8 cellular contexts compared by ENCODE assay signal in genomic region chr20:34825530-34826362, GRCh38. TPM values are rescaled to one million over a fixed set of nuclear protein-coding genes. Genes with fewer than 3 reads are reported as not detected.
DNase-seq lines count a peak whose midpoint lies in the region; ATAC-seq, FAIRE-seq and TF ChIP-seq lines count a peak whose summit lies in the region.

Gene NCOA6 (minus strand): TSS chr20:34825651. CDS start chr20:34782355, 43,296 bp downstream.

- H3K9me3 Mint-ChIP-seq in dendritic cell treated with granulocyte-macrophage colony-stimulating factor and Interleukin-4, amounts not matched to agents 40 ng/mL and 50 ng/mL, for 4 days = no peaks in the 10 kb centered on the region

- H3K27ac Mint-ChIP-seq in dendritic cell treated with granulocyte-macrophage colony-stimulating factor and Interleukin-4, amounts not matched to agents 40 ng/mL and 50 ng/mL, for 4 days = peak within 1 kb of the TSS; percentile 89

- H3K4me2 ChIP-seq in HepG2 (ENCODE audit: low read depth, low read length) = peak within 1 kb of the TSS; percentile 100

- ATAC-seq in HG03442 (IDR thresholded peaks at IDR 0.05; ENCODE audit: unreplicated experiment) (peak; percentile 61), HepG2 (peak; percentile 69)

- H3K27ac ChIP-seq in HepG2 (ENCODE audit: extremely low read length, insufficient read depth, low read length) = peak within 1 kb of the TSS; percentile 79

- peaks cover 1 to 3% of the 10 kb centered on the region in 2 experiments; a peak in 1 of 5 replicates for H3K27me3 ChIP-seq in HepG2 (ENCODE audit: control insufficient read depth in 1 of 2, insufficient read depth in 2 of 2, low read length in 2 of 2)

- peak within 1 kb of the TSS; percentile 93 for H3K9ac ChIP-seq in HepG2 (ENCODE audit: insufficient read depth, low read depth, low read length)

- peaks cover 41% of the 10 kb centered on the region for H3K79me2 ChIP-seq in HepG2 (ENCODE audit: insufficient read depth, low read length)

- H3K36me3 ChIP-seq in HepG2 (replicated peaks in 1 of 2; ENCODE audit: control insufficient read depth in 1 of 2, insufficient read depth in 2 of 2, low read length in 2 of 2) = no peaks in the 10 kb centered on the region

- H3K27me3 Mint-ChIP-seq in dendritic cell treated with granulocyte-macrophage colony-stimulating factor and Interleukin-4, amounts not matched to agents 40 ng/mL and 50 ng/mL, for 4 days = no peaks in the 10 kb centered on the region

- intact Hi-C loops in dendritic cell treated with granulocyte-macrophage colony-stimulating factor and Interleukin-4, amounts not matched to agents 40 ng/mL and 50 ng/mL, for 4 days (cut with micrococcal nuclease) = loop anchor here (2.0 kb wide), 1 partner anchor 49 kb away; no protein-coding TSS in a partner anchor
- intact Hi-C loops in HepG2 (cut with micrococcal nuclease; ENCODE audit: unreplicated experiment) = no loop called here

- H3K4me3 Mint-ChIP-seq in dendritic cell treated with granulocyte-macrophage colony-stimulating factor and Interleukin-4, amounts not matched to agents 40 ng/mL and 50 ng/mL, for 4 days = peak within 1 kb of the TSS; percentile 95

- TSS peak; percentile 98 for BruUV-seq in HepG2 (replicated peaks; lab: Mats Ljungman, UMichigan)

- peaks cover 6% of the 10 kb centered on the region for H4K20me1 ChIP-seq in HepG2 (ENCODE audit: insufficient read depth, low read length)

- in situ Hi-C loops in HepG2 (cut with HindIII; ENCODE audit: extremely low pct_ligation_motif_present, low pct_unique_long_range_greater_than_20kb) = no loop called here

- H3K36me3 Mint-ChIP-seq in dendritic cell treated with granulocyte-macrophage colony-stimulating factor and Interleukin-4, amounts not matched to agents 40 ng/mL and 50 ng/mL, for 4 days (ENCODE audit: low read depth) = peaks cover 20% of the 10 kb centered on the region

- TF ChIP-seq POLR2A in GM19193 (IDR thresholded peaks at IDR 0.05; ENCODE audit: extremely low read depth, insufficient read depth, insufficient read length) (peak; percentile 39), HepG2 (IDR thresholded peaks at IDR 0.05; ENCODE audit: insufficient read depth in 1 of 2, low read depth in 2 of 2, low read length in 2 of 2) (peak; percentile 77 to 98)

- peak within 1 kb of the TSS; percentile 99 for H2AFZ ChIP-seq in HepG2 (ENCODE audit: low read length)

- TF ChIP-seq EP300 in HepG2 (IDR thresholded peaks at IDR 0.05; ENCODE audit: low read depth in 2 of 2, low read length in 2 of 2) (no peak), HepG2 (CRISPR knock-in tag; IDR thresholded peaks at IDR 0.05; ENCODE audit: borderline replicate concordance) (0 out of 2 replicates have a peak, but pooled peaks have one; percentile 54)

- 0 out of 2 replicates have a peak, but pooled peaks have one; percentile 2 for TF ChIP-seq RAD21 in HepG2 (CRISPR knock-in tag; IDR thresholded peaks at IDR 0.05)

- peak within 1 kb of the TSS; percentile 87 to 100 (median 92) for H3K4me3 ChIP-seq in HepG2 (replicated peaks in 1 of 3; ENCODE audit: insufficient read depth in 1 of 3, low read depth in 2 of 3, low read length in 3 of 3)

- no peaks in the 10 kb centered on the region for H3K9me3 ChIP-seq in HepG2 (ENCODE audit: low read length)

- CTCF ChIA-PET in HepG2 (lab: Yijun Ruan, JAX; ENCODE audit: low intra/inter-chr PET ratio, low total read pairs) = no interaction called here

- 8% methylated on average over 47 of the region's 52 CpGs for WGBS in HepG2 (ENCODE audit: low lambda C conversion rate)

- H3K4me1 Mint-ChIP-seq in dendritic cell treated with granulocyte-macrophage colony-stimulating factor and Interleukin-4, amounts not matched to agents 40 ng/mL and 50 ng/mL, for 4 days (ENCODE audit: low read depth) = peaks cover 43% of the 10 kb centered on the region

- peaks cover 44% of the 10 kb centered on the region for H3K4me1 ChIP-seq in HepG2 (ENCODE audit: insufficient read depth, low read length)

- FAIRE-seq in HepG2 (lab: Jason Lieb, UNC) = no peak

- TF ChIP-seq CTCF in AG09319 (IDR thresholded peaks at IDR 0.05; ENCODE audit: low read depth, low read length) = no peak
- no peak for TF ChIP-seq CTCF in HepG2 (CRISPR knock-in tag; IDR thresholded peaks at IDR 0.05)

- POLR2A ChIA-PET in HepG2 (lab: Yijun Ruan, JAX) = interaction anchor here (0.6 to 2.6 kb wide), 14 partner anchors 9 to 1128 kb away, joined by 3 to 14 read pairs (median 4); partner anchors contain the start of genes ACSS2, EIF6, GGT7 and GSS

- peak; percentile 52 for DNase-seq in AG09319 (ENCODE audit: extremely low read depth, low read depth)
- DNase-seq in NCI-H526 (lab: John Stamatoyannopoulos, UW) = peak; percentile 72 to 94
- peak; percentile 71 to 83 for DNase-seq in activated CD4-positive, alpha-beta T cell treated with anti-CD3 and anti-CD28 coated beads, Interleukin-2, amount 50 U/mL, for 24 hours (ENCODE audit: low read depth in 1 of 2, low spot score in 1 of 2)
- DNase-seq in HepG2 (ENCODE audit: low spot score) = peak; percentile 76
- DNase-seq in stimulated activated CD4-positive, alpha-beta T cell treated with anti-CD3 and anti-CD28 coated beads, Interleukin-2, amount 100 ng/mL, for 48 hours = peak; percentile 81 to 85

TF ChIP-seq in HepG2, 621 proteins besides CTCF, POLR2A, EP300 and RAD21 (continues in another document):
- TF ChIP-seq POGZ (CRISPR knock-in tag; IDR thresholded peaks at IDR 0.05) (peak; percentile 30; the same call in 1 of the 2 replicates), ZNF607 (CRISPR knock-in tag; IDR thresholded peaks at IDR 0.05; ENCODE audit: borderline replicate concordance) (0 out of 2 replicates have a peak, but pooled peaks have one; percentile 71), PTBP1 (IDR thresholded peaks at IDR 0.05; ENCODE audit: low read depth, low read length, poor library complexity, severe bottlenecking) (no peak), ZNF503 (CRISPR knock-in tag; IDR thresholded peaks at IDR 0.05) (peak; percentile 61; the same call in 1 of the 2 replicates), SETDB1 (CRISPR knock-in tag; IDR thresholded peaks at IDR 0.05; ENCODE audit: borderline replicate concordance) (no peak), XBP1 (CRISPR knock-in tag; IDR thresholded peaks at IDR 0.05) (no peak), ZSCAN12 (CRISPR knock-in tag; IDR thresholded peaks at IDR 0.05) (no peak; the same call in 1 of the 2 replicates)

RNA-seq across cellular contexts. Expression of gene NCOA6, which starts in this region (rescaled TPM):
- total RNA-seq in HepG2 (2016; rRNA removed; fragmentation: Illumina TruSeq; extraction: Trizol) = 11.2 and 27.2 TPM in 2 replicates
- 10.4 and 11.1 TPM in 2 replicates for total RNA-seq in HepG2 (2016; cell fraction: cytosol; rRNA removed; fragmentation: Illumina TruSeq; extraction: Trizol; ENCODE audit: low read depth)
- total RNA-seq in HepG2 (2016; cell fraction: insoluble cytoplasmic fraction; rRNA removed; fragmentation: Illumina TruSeq; extraction: Trizol) = 10.0 and 21.9 TPM in 2 replicates
- 15.1 and 15.3 TPM in 2 replicates for total RNA-seq in HepG2 (2016; cell fraction: membrane; rRNA removed; fragmentation: Illumina TruSeq; extraction: Trizol)
- 16.1 and 18.2 TPM in 2 replicates for total RNA-seq in HepG2 (2016; cell fraction: nucleus; rRNA removed; fragmentation: Illumina TruSeq; extraction: Trizol)
- 28.6 and 29.3 TPM in 2 replicates for polyA plus RNA-seq in HepG2 (2011; rRNA removed)
- polyA plus RNA-seq in HepG2 (2011; cell fraction: cytosol; rRNA removed) = 19.8 and 22.7 TPM in 2 replicates
- polyA plus RNA-seq in HepG2 (2011; cell fraction: nucleus; rRNA removed) = 20.8 and 22.2 TPM in 2 replicates
- 30.9 and 32.8 TPM in 2 replicates for polyA plus RNA-seq in HepG2 (2012)
- 2.3 and 3.5 TPM in 2 replicates for polyA plus RNA-seq in HepG2 (2016; cell fraction: cytosol; fragmentation: Illumina TruSeq; extraction: Trizol; ENCODE audit: low read depth)
- polyA plus RNA-seq in HepG2 (2016; cell fraction: insoluble cytoplasmic fraction; fragmentation: Illumina TruSeq; extraction: Trizol; ENCODE audit: low read depth) = 41.2 and 43.1 TPM in 2 replicates
- 11.7 and 12.0 TPM in 2 replicates for polyA plus RNA-seq in HepG2 (2016; cell fraction: membrane; fragmentation: Illumina TruSeq; extraction: Trizol; ENCODE audit: low read depth)
- 38.3 and 46.0 TPM in 2 replicates for polyA plus RNA-seq in HepG2 (2016; cell fraction: nucleus; fragmentation: Illumina TruSeq; extraction: Trizol; ENCODE audit: insufficient read depth, low read depth)
- 27.6 and 32.8 TPM in 2 replicates for polyA minus RNA-seq in HepG2 (2011; rRNA and poly(A)+ RNA removed; ENCODE audit: low replicate concordance)
- 23.1 and 25.6 TPM in 2 replicates for polyA minus RNA-seq in HepG2 (2011; cell fraction: cytosol; rRNA and poly(A)+ RNA removed)
- polyA minus RNA-seq in HepG2 (2011; cell fraction: nucleus; rRNA and poly(A)+ RNA removed) = 31.0 and 33.2 TPM in 2 replicates

Comparison
In these comparisons a context has a peak if more than half of its experiments do, and no peak if none do; other contexts are left out.
1. Peak in every context shown above with its lines: DNase-seq, ATAC-seq, H3K4me3 ChIP-seq and H3K27ac ChIP-seq.